Comparison of ENCODE assay signal across 9 cellular contexts in the genomic region with DNA sequence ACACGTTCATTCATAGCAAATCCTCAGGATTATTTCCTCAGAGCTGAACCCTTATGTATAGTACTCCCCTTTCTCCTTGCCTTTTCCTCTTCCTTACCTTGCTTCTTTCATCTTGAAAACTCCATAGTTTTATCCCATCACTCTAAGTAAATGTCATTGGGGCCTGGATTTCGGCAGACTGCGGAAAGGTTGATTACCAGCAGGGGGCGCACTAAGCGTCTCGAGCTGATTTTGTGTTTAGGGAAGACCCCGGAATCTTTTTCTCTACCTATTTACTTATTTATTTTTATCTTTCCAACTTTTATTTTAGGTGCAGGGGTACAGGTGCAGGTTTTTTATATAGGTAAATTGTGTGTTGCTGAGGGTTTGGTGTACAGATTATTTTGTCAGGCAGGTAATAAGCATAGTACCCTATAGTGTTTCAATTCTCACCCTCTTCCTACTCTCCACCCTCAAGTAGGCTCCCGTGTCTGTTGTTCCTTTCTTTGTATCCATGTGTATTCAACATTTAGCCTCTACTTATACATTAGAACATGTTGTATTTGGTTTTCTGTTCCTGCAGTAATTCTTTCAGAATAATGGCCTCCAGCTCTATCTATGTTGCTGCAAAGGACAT. TPM values are rescaled to one million over a fixed set of nuclear protein-coding genes. Genes with fewer than 3 reads are reported as not detected.
DNase-seq lines count a peak whose midpoint lies in the region; ATAC-seq, FAIRE-seq and TF ChIP-seq lines count a peak whose summit lies in the region.
"Had no signal": no experiment of that assay in that cellular context is flagged by ENCODE, and none has a peak within 500 bp of the region (broad histone marks: within the 10 kb centered on the region; RNA-seq: fewer than 3 reads in every experiment).

No MANE protein-coding gene starts in this region.

- ATAC-seq in HG02588 (IDR thresholded peaks at IDR 0.05; ENCODE audit: unreplicated experiment) (no peak), GM21367 (IDR thresholded peaks at IDR 0.05; ENCODE audit: unreplicated experiment) (no peak)
- ATAC-seq: effector memory CD8-positive, alpha-beta T cell had no signal

- no peaks in the 10 kb centered on the region for H3K4me1 ChIP-seq in vagina

- FAIRE-seq in GM19239 (lab: Jason Lieb, UNC), result no peak

- TF ChIP-seq POLR2A in vagina (IDR thresholded peaks at IDR 0.05), result no peak

- H3K4me3 ChIP-seq in AG10803 (ENCODE audit: low read length), result no peak overlapping the region
- no peak overlapping the region for H3K4me3 ChIP-seq in cardiac fibroblast (replicated peaks in 1 of 2; ENCODE audit: low read depth in 2 of 2, low read length in 2 of 2)
- no peak overlapping the region for H3K4me3 ChIP-seq in vagina

- peak; percentile 80 for TF ChIP-seq CTCF in AG10803 (conservative IDR thresholded peaks at IDR 0.05; ENCODE audit: low read length)
- TF ChIP-seq CTCF in cardiac fibroblast (IDR thresholded peaks at IDR 0.05; ENCODE audit: low read depth, low read length), result peak; percentile 79
- peak; percentile 21 to 67 (median 55) for TF ChIP-seq CTCF in vagina (IDR thresholded peaks at IDR 0.05)

- intact Hi-C loops in vagina (cut with DNase I), result loop anchor here (5.0 kb wide), 1 partner anchor 98 kb away; no protein-coding TSS in a partner anchor

- no peaks in the 10 kb centered on the region for H3K27me3 ChIP-seq in vagina

- DNase-seq in AG10803 (ENCODE audit: low read depth) (peak; percentile 12), GM19239 (ENCODE audit: insufficient read length, low spot score) (peak; percentile 31), SK-MEL-5 (ENCODE audit: low read depth, low spot score) (peak; percentile 58), cardiac fibroblast (ENCODE audit: low read depth in 2 of 2) (peak; percentile 42 to 44), medulla oblongata (ENCODE audit: extremely low spot score) (peak; percentile 47), vagina (ENCODE audit: extremely low spot score in 2 of 2) (no peak)

- in situ Hi-C loops in SK-MEL-5 (cut with HindIII; ENCODE audit: low pct_unique_long_range_greater_than_20kb, low sequenced_read_pairs), result no loop called here

- H3K36me3 ChIP-seq in vagina, result no peaks in the 10 kb centered on the region

- H3K9me3 ChIP-seq in vagina, result no peaks in the 10 kb centered on the region

- H3K27ac ChIP-seq in vagina, result no peak overlapping the region

RNA-seq across cellular contexts. Expression of gene MTARC1, which starts 11.4 kb away (rescaled TPM):
- total RNA-seq in SK-MEL-5 (2014; rRNA removed; shearing (Covaris generic)), result 0.61 and 1.6 TPM in 2 replicates
- 0.25 and 0.67 TPM in 2 replicates for polyA plus RNA-seq in SK-MEL-5 (2015; cell fraction: cytosol; rRNA removed)
- 0.54 TPM in 1 of 2 replicates, not detected in the other for polyA plus RNA-seq in SK-MEL-5 (2015; cell fraction: nucleus; rRNA removed)
- total RNA-seq in vagina, result 9.6 TPM

RNA-seq across cellular contexts. Expression of gene MTARC2, which starts 27.2 kb away (rescaled TPM):
- total RNA-seq in SK-MEL-5 (2014; rRNA removed; shearing (Covaris generic)), result 1.2 TPM in 2 replicates
- 3.9 and 5.8 TPM in 2 replicates for polyA plus RNA-seq in SK-MEL-5 (2015; cell fraction: cytosol; rRNA removed)
- polyA plus RNA-seq in SK-MEL-5 (2015; cell fraction: nucleus; rRNA removed), result 9.8 and 13.9 TPM in 2 replicates
- 14.7 TPM for total RNA-seq in vagina

Comparison
In these comparisons a context has a peak if more than half of its experiments do, and no peak if none do; other contexts are left out.
1. DNase-seq: peak in AG10803 (single experiment), GM19239 (single experiment), SK-MEL-5 (single experiment), cardiac fibroblast (2 of 2) and medulla oblongata (single experiment); none in vagina (0 of 2).
2. Peak in every context shown above with its lines, with median percentiles within 50 percentile points of each other: CTCF ChIP-seq.